Comparison of ENCODE assay signal across 1 cellular context in the genomic region with DNA sequence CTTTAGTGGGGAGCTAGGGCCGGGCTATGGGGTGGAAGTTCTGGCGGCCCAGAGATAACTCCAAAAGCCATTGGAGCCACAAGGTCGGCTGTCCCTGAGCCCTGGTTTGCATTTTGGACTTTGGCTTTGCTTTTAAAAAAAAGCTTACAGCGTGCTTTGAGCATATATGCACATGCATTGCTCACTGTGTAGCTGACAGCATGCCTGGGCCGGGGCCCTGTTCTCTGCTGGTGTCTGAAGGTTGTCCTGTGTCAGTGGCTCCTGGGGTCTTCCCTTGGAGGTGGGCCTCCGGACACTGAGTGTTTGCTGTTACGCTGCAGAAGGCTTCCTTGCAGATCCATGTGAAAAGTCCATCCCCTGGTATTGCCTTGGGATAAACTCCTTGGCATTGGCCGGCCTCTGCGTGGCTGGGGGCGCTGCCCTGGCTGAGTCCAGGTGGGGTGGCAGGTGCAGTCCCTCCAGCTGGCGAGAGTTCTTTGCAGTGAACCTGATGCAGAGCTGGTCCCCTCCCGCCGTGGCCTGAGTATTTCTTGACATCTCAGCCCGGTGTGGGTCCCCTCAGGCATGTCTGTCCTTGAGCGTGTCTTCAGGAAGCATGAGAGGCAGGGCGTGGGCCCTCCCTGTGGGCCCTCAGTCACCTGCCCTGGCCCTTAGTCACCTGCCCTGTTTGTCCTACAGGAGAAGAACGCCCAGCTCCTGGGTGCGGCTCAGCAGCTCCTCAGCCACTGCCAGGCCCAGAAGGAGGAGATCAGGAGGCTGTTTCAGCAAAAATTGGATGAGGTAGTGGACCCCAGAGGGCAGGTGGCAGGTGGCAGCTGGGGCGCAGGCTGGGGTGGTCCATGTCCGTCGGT.
TF ChIP-seq lines count a peak whose summit lies in the region.

No MANE protein-coding gene starts in this region.

TF ChIP-seq in HepG2, 621 proteins besides CTCF, POLR2A, EP300 and RAD21 (continued from another document and continues in another):
- no peak; the same call in 1 of the 2 replicates for TF ChIP-seq STAG1 (CRISPR knock-in tag; IDR thresholded peaks at IDR 0.05)
- no peak for TF ChIP-seq SOX6 (IDR thresholded peaks at IDR 0.05)
- peak; percentile 40 for TF ChIP-seq SOX6 (CRISPR knock-in tag; IDR thresholded peaks at IDR 0.05)
- no peak for TF ChIP-seq U2AF2 (IDR thresholded peaks at IDR 0.05; ENCODE audit: low read depth, low read length)
- no peak for TF ChIP-seq HDAC6 (IDR thresholded peaks at IDR 0.05; ENCODE audit: low read depth, low read length)
- TF ChIP-seq GABPB1 (CRISPR knock-in tag; IDR thresholded peaks at IDR 0.05), result no peak; the same call in 1 of the 2 replicates
- TF ChIP-seq NR2C2 (CRISPR knock-in tag; IDR thresholded peaks at IDR 0.05; ENCODE audit: borderline replicate concordance), result peak; percentile 74; the same call in 1 of the 2 replicates
- no peak for TF ChIP-seq NFE2L1 (CRISPR knock-in tag; IDR thresholded peaks at IDR 0.05; ENCODE audit: borderline replicate concordance)
- no peak; the same call in 1 of the 2 replicates for TF ChIP-seq ELF1 (CRISPR knock-in tag; IDR thresholded peaks at IDR 0.05)
- TF ChIP-seq SMAD3 (CRISPR knock-in tag; IDR thresholded peaks at IDR 0.05), result 0 out of 2 replicates have a peak, but pooled peaks have one; percentile 71
- no peak for TF ChIP-seq ZNF720 (CRISPR knock-in tag; IDR thresholded peaks at IDR 0.05)
- TF ChIP-seq ZNF451 (CRISPR knock-in tag; IDR thresholded peaks at IDR 0.05), result peak; percentile 97
- TF ChIP-seq JUNB (CRISPR knock-in tag; IDR thresholded peaks at IDR 0.05; ENCODE audit: borderline replicate concordance), result no peak; the same call in 1 of the 2 replicates
- TF ChIP-seq HOXA5 (CRISPR knock-in tag; IDR thresholded peaks at IDR 0.05), result peak; percentile 86; the same call in 1 of the 2 replicates
- TF ChIP-seq SYNCRIP (IDR thresholded peaks at IDR 0.05; ENCODE audit: insufficient read depth, low read depth, low read length), result no peak
- TF ChIP-seq, protein P1, sequence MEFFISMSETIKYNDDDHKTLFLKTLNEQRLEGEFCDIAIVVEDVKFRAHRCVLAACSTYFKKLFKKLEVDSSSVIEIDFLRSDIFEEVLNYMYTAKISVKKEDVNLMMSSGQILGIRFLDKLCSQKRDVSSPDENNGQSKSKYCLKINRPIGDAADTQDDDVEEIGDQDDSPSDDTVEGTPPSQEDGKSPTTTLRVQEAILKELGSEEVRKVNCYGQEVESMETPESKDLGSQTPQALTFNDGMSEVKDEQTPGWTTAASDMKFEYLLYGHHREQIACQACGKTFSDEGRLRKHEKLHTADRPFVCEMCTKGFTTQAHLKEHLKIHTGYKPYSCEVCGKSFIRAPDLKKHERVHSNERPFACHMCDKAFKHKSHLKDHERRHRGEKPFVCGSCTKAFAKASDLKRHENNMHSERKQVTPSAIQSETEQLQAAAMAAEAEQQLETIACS (CRISPR knock-in tag; IDR thresholded peaks at IDR 0.05), result peak; percentile 37; the same call in 1 of the 2 replicates
- TF ChIP-seq ZFP36L2 (CRISPR knock-in tag; IDR thresholded peaks at IDR 0.05), result no peak
- peak in 1 of 2 experiments; percentile 69; a peak in 1 of 4 replicates for TF ChIP-seq KLF16 (CRISPR knock-in tag; IDR thresholded peaks at IDR 0.05)
- TF ChIP-seq, protein P2, sequence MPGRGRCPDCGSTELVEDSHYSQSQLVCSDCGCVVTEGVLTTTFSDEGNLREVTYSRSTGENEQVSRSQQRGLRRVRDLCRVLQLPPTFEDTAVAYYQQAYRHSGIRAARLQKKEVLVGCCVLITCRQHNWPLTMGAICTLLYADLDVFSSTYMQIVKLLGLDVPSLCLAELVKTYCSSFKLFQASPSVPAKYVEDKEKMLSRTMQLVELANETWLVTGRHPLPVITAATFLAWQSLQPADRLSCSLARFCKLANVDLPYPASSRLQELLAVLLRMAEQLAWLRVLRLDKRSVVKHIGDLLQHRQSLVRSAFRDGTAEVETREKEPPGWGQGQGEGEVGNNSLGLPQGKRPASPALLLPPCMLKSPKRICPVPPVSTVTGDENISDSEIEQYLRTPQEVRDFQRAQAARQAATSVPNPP (CRISPR knock-in tag; IDR thresholded peaks at IDR 0.05), result peak; percentile 94
- TF ChIP-seq ZFP36L1 (CRISPR knock-in tag; IDR thresholded peaks at IDR 0.05), result peak; percentile 97
- no peak for TF ChIP-seq U2AF1 (optimal IDR thresholded peaks at IDR 0.05; ENCODE audit: low read depth, low read length)
- no peak for TF ChIP-seq SMAD1 (CRISPR knock-in tag; IDR thresholded peaks at IDR 0.05; ENCODE audit: borderline replicate concordance, low read depth)
- TF ChIP-seq SNAI1 (CRISPR knock-in tag; IDR thresholded peaks at IDR 0.05; ENCODE audit: borderline replicate concordance), result no peak
- peak; percentile 8; the same call in 1 of the 2 replicates for TF ChIP-seq MAZ (IDR thresholded peaks at IDR 0.05; ENCODE audit: borderline replicate concordance, low read depth, low read length)
- 0 out of 2 replicates have a peak, but pooled peaks have one; percentile 24 for TF ChIP-seq MAZ (CRISPR knock-in tag; IDR thresholded peaks at IDR 0.05; ENCODE audit: low read depth)
- peak; percentile 91; the same call in 1 of the 2 replicates for TF ChIP-seq FLYWCH1 (CRISPR knock-in tag; IDR thresholded peaks at IDR 0.05)
- no peak for TF ChIP-seq SMARCE1 (IDR thresholded peaks at IDR 0.05; ENCODE audit: borderline replicate concordance)
- TF ChIP-seq, protein P3, sequence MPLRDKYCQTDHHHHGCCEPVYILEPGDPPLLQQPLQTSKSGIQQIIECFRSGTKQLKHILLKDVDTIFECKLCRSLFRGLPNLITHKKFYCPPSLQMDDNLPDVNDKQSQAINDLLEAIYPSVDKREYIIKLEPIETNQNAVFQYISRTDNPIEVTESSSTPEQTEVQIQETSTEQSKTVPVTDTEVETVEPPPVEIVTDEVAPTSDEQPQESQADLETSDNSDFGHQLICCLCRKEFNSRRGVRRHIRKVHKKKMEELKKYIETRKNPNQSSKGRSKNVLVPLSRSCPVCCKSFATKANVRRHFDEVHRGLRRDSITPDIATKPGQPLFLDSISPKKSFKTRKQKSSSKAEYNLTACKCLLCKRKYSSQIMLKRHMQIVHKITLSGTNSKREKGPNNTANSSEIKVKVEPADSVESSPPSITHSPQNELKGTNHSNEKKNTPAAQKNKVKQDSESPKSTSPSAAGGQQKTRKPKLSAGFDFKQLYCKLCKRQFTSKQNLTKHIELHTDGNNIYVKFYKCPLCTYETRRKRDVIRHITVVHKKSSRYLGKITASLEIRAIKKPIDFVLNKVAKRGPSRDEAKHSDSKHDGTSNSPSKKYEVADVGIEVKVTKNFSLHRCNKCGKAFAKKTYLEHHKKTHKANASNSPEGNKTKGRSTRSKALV (CRISPR knock-in tag; IDR thresholded peaks at IDR 0.05), result peak; percentile 89
- TF ChIP-seq KDM6A (CRISPR knock-in tag; IDR thresholded peaks at IDR 0.05; ENCODE audit: low read depth), result 0 out of 2 replicates have a peak, but pooled peaks have one; percentile 45
- no peak for TF ChIP-seq GATAD1 (CRISPR knock-in tag; IDR thresholded peaks at IDR 0.05)
- TF ChIP-seq SALL2 (CRISPR knock-in tag; IDR thresholded peaks at IDR 0.05), result peak; percentile 59; the same call in 1 of the 2 replicates
- TF ChIP-seq ZNF598 (CRISPR knock-in tag; IDR thresholded peaks at IDR 0.05; ENCODE audit: borderline replicate concordance), result no peak
- no peak for TF ChIP-seq RAD51 (IDR thresholded peaks at IDR 0.05; ENCODE audit: borderline replicate concordance)
- TF ChIP-seq, protein P4, sequence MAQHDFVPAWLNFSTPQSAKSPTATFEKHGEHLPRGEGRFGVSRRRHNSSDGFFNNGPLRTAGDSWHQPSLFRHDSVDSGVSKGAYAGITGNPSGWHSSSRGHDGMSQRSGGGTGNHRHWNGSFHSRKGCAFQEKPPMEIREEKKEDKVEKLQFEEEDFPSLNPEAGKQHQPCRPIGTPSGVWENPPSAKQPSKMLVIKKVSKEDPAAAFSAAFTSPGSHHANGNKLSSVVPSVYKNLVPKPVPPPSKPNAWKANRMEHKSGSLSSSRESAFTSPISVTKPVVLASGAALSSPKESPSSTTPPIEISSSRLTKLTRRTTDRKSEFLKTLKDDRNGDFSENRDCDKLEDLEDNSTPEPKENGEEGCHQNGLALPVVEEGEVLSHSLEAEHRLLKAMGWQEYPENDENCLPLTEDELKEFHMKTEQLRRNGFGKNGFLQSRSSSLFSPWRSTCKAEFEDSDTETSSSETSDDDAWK (CRISPR knock-in tag; IDR thresholded peaks at IDR 0.05), result no peak
- TF ChIP-seq KMT2B (CRISPR knock-in tag; IDR thresholded peaks at IDR 0.05), result peak; percentile 43; the same call in 1 of the 2 replicates
- TF ChIP-seq, protein P5, sequence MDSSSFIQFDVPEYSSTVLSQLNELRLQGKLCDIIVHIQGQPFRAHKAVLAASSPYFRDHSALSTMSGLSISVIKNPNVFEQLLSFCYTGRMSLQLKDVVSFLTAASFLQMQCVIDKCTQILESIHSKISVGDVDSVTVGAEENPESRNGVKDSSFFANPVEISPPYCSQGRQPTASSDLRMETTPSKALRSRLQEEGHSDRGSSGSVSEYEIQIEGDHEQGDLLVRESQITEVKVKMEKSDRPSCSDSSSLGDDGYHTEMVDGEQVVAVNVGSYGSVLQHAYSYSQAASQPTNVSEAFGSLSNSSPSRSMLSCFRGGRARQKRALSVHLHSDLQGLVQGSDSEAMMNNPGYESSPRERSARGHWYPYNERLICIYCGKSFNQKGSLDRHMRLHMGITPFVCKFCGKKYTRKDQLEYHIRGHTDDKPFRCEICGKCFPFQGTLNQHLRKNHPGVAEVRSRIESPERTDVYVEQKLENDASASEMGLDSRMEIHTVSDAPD (CRISPR knock-in tag; IDR thresholded peaks at IDR 0.05), result peak; percentile 72; the same call in 1 of the 2 replicates
- TF ChIP-seq ZNF33B (CRISPR knock-in tag; IDR thresholded peaks at IDR 0.05), result peak; percentile 80; the same call in 1 of the 2 replicates
- peak; percentile 27; the same call in 1 of the 2 replicates for TF ChIP-seq BCL6 (CRISPR knock-in tag; IDR thresholded peaks at IDR 0.05)
- peak; percentile 60; the same call in 1 of the 2 replicates for TF ChIP-seq ELF4 (CRISPR knock-in tag; IDR thresholded peaks at IDR 0.05; ENCODE audit: borderline replicate concordance)
- TF ChIP-seq, protein P6, sequence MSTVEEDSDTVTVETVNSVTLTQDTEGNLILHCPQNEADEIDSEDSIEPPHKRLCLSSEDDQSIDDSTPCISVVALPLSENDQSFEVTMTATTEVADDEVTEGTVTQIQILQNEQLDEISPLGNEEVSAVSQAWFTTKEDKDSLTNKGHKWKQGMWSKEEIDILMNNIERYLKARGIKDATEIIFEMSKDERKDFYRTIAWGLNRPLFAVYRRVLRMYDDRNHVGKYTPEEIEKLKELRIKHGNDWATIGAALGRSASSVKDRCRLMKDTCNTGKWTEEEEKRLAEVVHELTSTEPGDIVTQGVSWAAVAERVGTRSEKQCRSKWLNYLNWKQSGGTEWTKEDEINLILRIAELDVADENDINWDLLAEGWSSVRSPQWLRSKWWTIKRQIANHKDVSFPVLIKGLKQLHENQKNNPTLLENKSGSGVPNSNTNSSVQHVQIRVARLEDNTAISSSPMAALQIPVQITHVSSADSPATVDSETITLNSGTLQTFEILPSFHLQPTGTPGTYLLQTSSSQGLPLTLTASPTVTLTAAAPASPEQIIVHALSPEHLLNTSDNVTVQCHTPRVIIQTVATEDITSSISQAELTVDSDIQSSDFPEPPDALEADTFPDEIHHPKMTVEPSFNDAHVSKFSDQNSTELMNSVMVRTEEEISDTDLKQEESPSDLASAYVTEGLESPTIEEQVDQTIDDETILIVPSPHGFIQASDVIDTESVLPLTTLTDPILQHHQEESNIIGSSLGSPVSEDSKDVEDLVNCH (CRISPR knock-in tag; IDR thresholded peaks at IDR 0.05), result peak; percentile 94
- peak; percentile 71 for TF ChIP-seq ZNF772 (CRISPR knock-in tag; IDR thresholded peaks at IDR 0.05)
- 0 out of 2 replicates have a peak, but pooled peaks have one; percentile 19 for TF ChIP-seq ZNF589 (CRISPR knock-in tag; conservative IDR thresholded peaks at IDR 0.05)
- TF ChIP-seq, protein P7, sequence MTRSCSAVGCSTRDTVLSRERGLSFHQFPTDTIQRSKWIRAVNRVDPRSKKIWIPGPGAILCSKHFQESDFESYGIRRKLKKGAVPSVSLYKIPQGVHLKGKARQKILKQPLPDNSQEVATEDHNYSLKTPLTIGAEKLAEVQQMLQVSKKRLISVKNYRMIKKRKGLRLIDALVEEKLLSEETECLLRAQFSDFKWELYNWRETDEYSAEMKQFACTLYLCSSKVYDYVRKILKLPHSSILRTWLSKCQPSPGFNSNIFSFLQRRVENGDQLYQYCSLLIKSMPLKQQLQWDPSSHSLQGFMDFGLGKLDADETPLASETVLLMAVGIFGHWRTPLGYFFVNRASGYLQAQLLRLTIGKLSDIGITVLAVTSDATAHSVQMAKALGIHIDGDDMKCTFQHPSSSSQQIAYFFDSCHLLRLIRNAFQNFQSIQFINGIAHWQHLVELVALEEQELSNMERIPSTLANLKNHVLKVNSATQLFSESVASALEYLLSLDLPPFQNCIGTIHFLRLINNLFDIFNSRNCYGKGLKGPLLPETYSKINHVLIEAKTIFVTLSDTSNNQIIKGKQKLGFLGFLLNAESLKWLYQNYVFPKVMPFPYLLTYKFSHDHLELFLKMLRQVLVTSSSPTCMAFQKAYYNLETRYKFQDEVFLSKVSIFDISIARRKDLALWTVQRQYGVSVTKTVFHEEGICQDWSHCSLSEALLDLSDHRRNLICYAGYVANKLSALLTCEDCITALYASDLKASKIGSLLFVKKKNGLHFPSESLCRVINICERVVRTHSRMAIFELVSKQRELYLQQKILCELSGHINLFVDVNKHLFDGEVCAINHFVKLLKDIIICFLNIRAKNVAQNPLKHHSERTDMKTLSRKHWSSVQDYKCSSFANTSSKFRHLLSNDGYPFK (CRISPR knock-in tag; IDR thresholded peaks at IDR 0.05; ENCODE audit: borderline replicate concordance), result 0 out of 2 replicates have a peak, but pooled peaks have one; percentile 39
- 0 out of 2 replicates have a peak, but pooled peaks have one; percentile 34 for TF ChIP-seq CAMTA2 (CRISPR knock-in tag; IDR thresholded peaks at IDR 0.05; ENCODE audit: borderline replicate concordance)
- peak; percentile 87 for TF ChIP-seq ZFAT (CRISPR knock-in tag; conservative IDR thresholded peaks at IDR 0.05)
- no peak for TF ChIP-seq PCBP2 (optimal IDR thresholded peaks at IDR 0.05; ENCODE audit: low read depth, low read length, poor library complexity, severe bottlenecking)
- TF ChIP-seq HOXD1 (CRISPR knock-in tag; IDR thresholded peaks at IDR 0.05), result 0 out of 2 replicates have a peak, but pooled peaks have one; percentile 36
- TF ChIP-seq, protein P8, sequence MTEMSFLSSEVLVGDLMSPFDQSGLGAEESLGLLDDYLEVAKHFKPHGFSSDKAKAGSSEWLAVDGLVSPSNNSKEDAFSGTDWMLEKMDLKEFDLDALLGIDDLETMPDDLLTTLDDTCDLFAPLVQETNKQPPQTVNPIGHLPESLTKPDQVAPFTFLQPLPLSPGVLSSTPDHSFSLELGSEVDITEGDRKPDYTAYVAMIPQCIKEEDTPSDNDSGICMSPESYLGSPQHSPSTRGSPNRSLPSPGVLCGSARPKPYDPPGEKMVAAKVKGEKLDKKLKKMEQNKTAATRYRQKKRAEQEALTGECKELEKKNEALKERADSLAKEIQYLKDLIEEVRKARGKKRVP (CRISPR knock-in tag; IDR thresholded peaks at IDR 0.05), result no peak
- no peak for TF ChIP-seq JUND (CRISPR knock-in tag; IDR thresholded peaks at IDR 0.05)
- peak; percentile 87 for TF ChIP-seq ZFX (CRISPR knock-in tag; IDR thresholded peaks at IDR 0.05; ENCODE audit: low read depth)
- no peak for TF ChIP-seq TAF15 (IDR thresholded peaks at IDR 0.05; ENCODE audit: low read depth, low read length, poor library complexity, severe bottlenecking)
- TF ChIP-seq HCFC1 (IDR thresholded peaks at IDR 0.05; ENCODE audit: low read depth, low read length), result no peak
- no peak for TF ChIP-seq ZBTB3 (CRISPR knock-in tag; IDR thresholded peaks at IDR 0.05; ENCODE audit: borderline replicate concordance, low read depth)
- no peak for TF ChIP-seq THYN1 (CRISPR knock-in tag; IDR thresholded peaks at IDR 0.05; ENCODE audit: borderline replicate concordance, low read depth)
- no peak for TF ChIP-seq ZNF614 (CRISPR knock-in tag; IDR thresholded peaks at IDR 0.05; ENCODE audit: borderline replicate concordance)
